Comparison of ENCODE assay signal across 1 cellular context in genomic region chr3:185798831-185799110, GRCh38. TPM values are rescaled to one million over a fixed set of nuclear protein-coding genes. Genes with fewer than 3 reads are reported as not detected.
"Had no signal": no experiment of that assay in that cellular context is flagged by ENCODE, and none has a peak within 500 bp of the region (broad histone marks: within the 10 kb centered on the region; RNA-seq: fewer than 3 reads in every experiment).

No MANE protein-coding gene starts in this region.

RNA-seq across cellular contexts. Expression of gene IGF2BP2, which starts 26.1 kb away (rescaled TPM):
- polyA plus RNA-seq: naive thymus-derived CD8-positive, alpha-beta T cell had no signal
